9 cellular contexts compared by ENCODE assay signal in genomic region chr3:14424711-14425573, GRCh38. TPM values are rescaled to one million over a fixed set of nuclear protein-coding genes. Genes with fewer than 3 reads are reported as not detected.
DNase-seq lines count a peak whose midpoint lies in the region; ATAC-seq and TF ChIP-seq lines count a peak whose summit lies in the region.
"Had no signal": no experiment of that assay in that cellular context is flagged by ENCODE, and none has a peak within 500 bp of the region (broad histone marks: within the 10 kb centered on the region; RNA-seq: fewer than 3 reads in every experiment).

No MANE protein-coding gene starts in this region.

- H3K4me3 ChIP-seq in BLaER1 treated with 17β-estradiol and CSF1 and Interleukin-3, amounts not matched to agents 10 nM and 100 nM: no peak overlapping the region
- no peak overlapping the region for H3K4me3 ChIP-seq in HUES48 (ENCODE audit: low read depth, low read length)
- H3K4me3 ChIP-seq in prostate gland: no peak overlapping the region

- H4K20me1 ChIP-seq in BLaER1 treated with 17β-estradiol and CSF1 and Interleukin-3, amounts not matched to agents 10 nM and 100 nM: peaks cover 0 to 98% (median 92%) of the 10 kb centered on the region in 11 experiments; a peak in 19 of 22 replicates

- TF ChIP-seq POLR2A in prostate gland (IDR thresholded peaks at IDR 0.05): no peak

- peak overlapping the region in 8 of 11 experiments; percentile 33 to 53 (median 38); a peak in 14 of 22 replicates for H3K27ac ChIP-seq in BLaER1 treated with 17β-estradiol and CSF1 and Interleukin-3, amounts not matched to agents 10 nM and 100 nM
- peak overlapping the region; percentile 40 for H3K27ac ChIP-seq in HUES48 (ENCODE audit: low read depth, low read length)
- H3K27ac ChIP-seq in prostate gland: no peak overlapping the region

- no peaks in the 10 kb centered on the region for H3K27me3 ChIP-seq in BLaER1 treated with 17β-estradiol and CSF1 and Interleukin-3, amounts not matched to agents 10 nM and 100 nM
- H3K27me3 ChIP-seq in HUES48 (ENCODE audit: control insufficient read depth, insufficient read depth, low read length): no peaks in the 10 kb centered on the region
- H3K27me3 ChIP-seq in prostate gland (replicated peaks; ENCODE audit: insufficient read depth): no peaks in the 10 kb centered on the region

- H3K4me2 ChIP-seq in BLaER1 treated with 17β-estradiol and CSF1 and Interleukin-3, amounts not matched to agents 10 nM and 100 nM: peak overlapping the region; percentile 70 to 91 (median 83)

- TF ChIP-seq CTCF in prostate gland (IDR thresholded peaks at IDR 0.05) (no peak), omental fat pad (IDR thresholded peaks at IDR 0.05) (no peak)

- peak; percentile 51 for DNase-seq in activated CD4-positive, alpha-beta T cell treated with anti-CD3 and anti-CD28 coated beads, Interleukin-2, amount 50 U/mL, for 1 hour
- DNase-seq in left kidney (ENCODE audit: low read depth, low spot score): peak; percentile 37
- no peak for DNase-seq in AG08396 (ENCODE audit: low spot score)
- DNase-seq in prostate gland (ENCODE audit: low spot score): no peak
- DNase-seq in omental fat pad (ENCODE audit: low spot score): no peak
- DNase-seq in dedifferentiated amniotic fluid mesenchymal stem cell (ENCODE audit: extremely low spot score): no peak
- DNase-seq: left cardiac atrium had no signal

- H3K36me3 ChIP-seq in BLaER1 treated with 17β-estradiol and CSF1 and Interleukin-3, amounts not matched to agents 10 nM and 100 nM: peaks cover 8 to 53% (median 30%) of the 10 kb centered on the region in 11 experiments; a peak in 19 of 22 replicates
- H3K36me3 ChIP-seq in HUES48 (ENCODE audit: control insufficient read depth, insufficient read depth, low read length): 0 out of 2 replicates have a peak, but pooled peaks cover 4% of the 10 kb centered on the region
- no peaks in the 10 kb centered on the region for H3K36me3 ChIP-seq in prostate gland

- peak overlapping the region in 8 of 11 experiments; percentile 32 to 50 (median 42); a peak in 9 of 22 replicates for H3K9ac ChIP-seq in BLaER1 treated with 17β-estradiol and CSF1 and Interleukin-3, amounts not matched to agents 10 nM and 100 nM
- H3K9ac ChIP-seq in HUES48 (ENCODE audit: low read depth, low read length): no peak overlapping the region

- H3K9me3 ChIP-seq in BLaER1 treated with 17β-estradiol and CSF1 and Interleukin-3, amounts not matched to agents 10 nM and 100 nM (replicated peaks in 1 of 11): no peaks in the 10 kb centered on the region
- H3K9me3 ChIP-seq in HUES48 (ENCODE audit: control insufficient read depth, insufficient read depth, low read length) (no peaks in the 10 kb centered on the region), prostate gland (no peaks in the 10 kb centered on the region)

- ATAC-seq in omental fat pad (ENCODE audit: low FRiP score): no peak
- ATAC-seq: left cardiac atrium had no signal

- intact Hi-C loops in prostate gland (cut with DNase I): no loop called here

- peaks cover 60 to 100% (median 72%) of the 10 kb centered on the region in 10 experiments for H3K4me1 ChIP-seq in BLaER1 treated with 17β-estradiol and CSF1 and Interleukin-3, amounts not matched to agents 10 nM and 100 nM
- H3K4me1 ChIP-seq in HUES48 (ENCODE audit: control insufficient read depth, insufficient read depth, low read length) (peaks cover 58% of the 10 kb centered on the region), prostate gland (replicated peaks) (no peaks in the 10 kb centered on the region)

- 82% methylated on average over 23 of the region's 23 CpGs for WGBS in prostate gland

RNA-seq across cellular contexts. Expression of gene SLC6A6, which starts 22.5 kb away (rescaled TPM):
- 10 to 100 TPM in 1 of 2 donors, 1 to 10 TPM in 1; 6.9 to 24.5 TPM for total RNA-seq in prostate gland
- total RNA-seq in omental fat pad: 10 to 100 TPM; 35.7 to 75.2 (median 56.4) TPM

Comparison
In these comparisons a context has a peak if more than half of its experiments do, and no peak if none do; other contexts are left out.
1. H3K27ac ChIP-seq: peak in BLaER1 treated with 17β-estradiol and CSF1 and Interleukin-3, amounts not matched to agents 10 nM and 100 nM (8 of 11) and HUES48 (single experiment); none in prostate gland (0 of 2).
2. DNase-seq: peak in activated CD4-positive, alpha-beta T cell treated with anti-CD3 and anti-CD28 coated beads, Interleukin-2, amount 50 U/mL, for 1 hour (single experiment) and left kidney (single experiment); none in AG08396 (single experiment), prostate gland (single experiment), omental fat pad (single experiment) and dedifferentiated amniotic fluid mesenchymal stem cell (single experiment).